Comparison of ENCODE assay signal across 24 cellular contexts in the genomic region with DNA sequence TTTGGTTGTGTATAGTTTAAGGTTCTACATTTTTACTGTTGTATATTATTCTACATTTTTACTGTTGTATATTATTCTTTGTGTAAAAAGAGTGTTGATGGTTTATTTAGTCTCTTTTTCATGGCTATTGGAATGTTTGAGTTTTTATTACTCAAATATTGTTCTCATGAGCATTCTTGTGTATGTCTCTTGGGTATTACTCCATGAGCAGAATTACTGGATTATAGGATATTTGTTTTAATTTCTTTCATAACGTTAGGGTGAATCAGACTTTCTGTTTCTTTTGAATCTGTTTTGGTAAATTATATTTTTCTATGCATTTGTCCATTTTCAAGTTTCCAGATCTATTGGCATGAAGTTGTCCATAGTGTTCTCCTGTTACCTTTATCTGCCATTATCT.
"Had no signal": no experiment of that assay in that cellular context is flagged by ENCODE, and none has a peak within 500 bp of the region (broad histone marks: within the 10 kb centered on the region; RNA-seq: fewer than 3 reads in every experiment).

No MANE protein-coding gene starts in this region.

- H2AFZ ChIP-seq: neural progenitor cell had no signal

- H3K4me1 ChIP-seq: esophagus squamous epithelium, gastroesophageal sphincter, heart left ventricle, left ventricle myocardium inferior, prostate gland, spleen, upper lobe of left lung had no signal

- H3K36me3 ChIP-seq: esophagus squamous epithelium, gastroesophageal sphincter, heart left ventricle, left ventricle myocardium inferior, neural progenitor cell, ovary, prostate gland, spleen, thoracic aorta, upper lobe of left lung, WERI-Rb-1 had no signal

- H3K9ac ChIP-seq: neural progenitor cell had no signal

- H3K27me3 ChIP-seq: esophagus squamous epithelium, gastroesophageal sphincter, heart left ventricle, neural progenitor cell, ovary, spleen, upper lobe of left lung had no signal

- H3K4me2 ChIP-seq: neural progenitor cell had no signal

- H3K9me3 ChIP-seq: esophagus squamous epithelium, gastroesophageal sphincter, ovary, prostate gland, upper lobe of left lung had no signal

- H3K27ac ChIP-seq: esophagus squamous epithelium, gastroesophageal sphincter, heart left ventricle, left ventricle myocardium inferior, neural progenitor cell, ovary, prostate gland, spleen, thoracic aorta, upper lobe of left lung, WERI-Rb-1 had no signal

- DNase-seq: activated CD4-positive, alpha-beta T cell treated with anti-CD3 and anti-CD28 coated beads, Interleukin-2, amount 10 ng/mL, durations not matched to agents 7 days and 5 days; activated CD4-positive, CD25-positive, alpha-beta regulatory T cell treated with anti-CD3 and anti-CD28 coated beads, Interleukin-2, amount 50 U/mL, for 72 hours; activated CD8-positive, alpha-beta memory T cell treated with anti-CD3 and anti-CD28 coated beads, Interleukin-2, amount 10 ng/mL, durations not matched to agents 7 days and 5 days; activated CD8-positive, alpha-beta T cell treated with anti-CD3 and anti-CD28 coated beads for 36 hours; activated T-cell treated with anti-CD3 and anti-CD28 coated beads for 4 hours; cortex of kidney; endodermal cell; esophagus squamous epithelium; heart left ventricle; left ventricle myocardium inferior; naive thymus-derived CD8-positive, alpha-beta T cell; ovary; spleen; stimulated activated CD4-positive, alpha-beta T cell treated with anti-CD3 and anti-CD28 coated beads, Interleukin-4, amount 100 ng/mL, for 1 hour; stimulated activated naive CD4-positive, alpha-beta T cell; T-cell; upper lobe of left lung; WERI-Rb-1 had no signal

- H3K4me3 ChIP-seq: esophagus squamous epithelium, gastroesophageal sphincter, heart left ventricle, left ventricle myocardium inferior, neural progenitor cell, ovary, prostate gland, spleen, thoracic aorta, upper lobe of left lung had no signal

- FAIRE-seq: astrocyte, TTC549 had no signal
